Comparison of ENCODE assay signal across 26 cellular contexts in the genomic region with DNA sequence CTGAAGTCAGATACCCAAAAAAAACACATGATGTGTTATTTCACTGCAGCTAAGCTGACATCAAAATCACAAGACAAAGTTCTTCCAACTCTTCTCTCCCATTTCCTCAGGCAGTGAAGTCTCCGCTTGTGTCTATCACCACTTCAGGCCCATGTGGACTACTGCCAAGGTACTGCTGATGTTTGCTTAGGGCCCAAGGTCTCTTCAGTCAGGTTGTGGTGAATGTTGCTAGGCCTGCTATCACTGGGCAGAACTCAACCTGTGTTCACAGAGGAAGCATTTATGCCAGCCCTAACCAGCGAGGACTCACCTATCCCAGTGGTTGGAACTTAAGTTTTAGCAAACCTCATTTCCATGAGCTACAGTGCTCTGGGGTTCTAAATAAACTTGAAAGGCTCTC.
"Had no signal": no experiment of that assay in that cellular context is flagged by ENCODE, and none has a peak within 500 bp of the region (broad histone marks: within the 10 kb centered on the region; RNA-seq: fewer than 3 reads in every experiment).

No MANE protein-coding gene starts in this region.

- H3K4me3 ChIP-seq: stomach, suprapubic skin, testis, thoracic aorta, thyroid gland, tibial artery, tibial nerve, transverse colon, upper lobe of left lung, upper lobe of right lung, uterus, vagina had no signal

- H3K36me3 ChIP-seq: stomach, suprapubic skin, thoracic aorta, thyroid gland, tibial artery, tibial nerve, transverse colon, upper lobe of left lung, upper lobe of right lung, uterus, vagina had no signal

- DNase-seq: stimulated activated CD4-positive, alpha-beta T cell treated with anti-CD3 and anti-CD28 coated beads, Interleukin-2, amount 100 ng/mL, for 48 hours; stimulated activated CD4-positive, alpha-beta T cell treated with anti-CD3 and anti-CD28 coated beads, Interleukin-4, amount 100 ng/mL, for 1 hour; stimulated activated CD4-positive, alpha-beta T cell treated with anti-CD3 and anti-CD28 coated beads, Interleukin-4, amount 100 ng/mL, for 24 hours; stimulated activated CD4-positive, alpha-beta T cell treated with anti-CD3 and anti-CD28 coated beads, Interleukin-4, amount 100 ng/mL, for 4 hours; stimulated activated CD8-positive, alpha-beta memory T cell treated with anti-CD3 and anti-CD28 coated beads, Interleukin-4, amount 100 ng/mL, for 48 hours; stimulated activated naive B cell treated with anti-CD40 and anti-IgM and Interleukin-4, amounts not matched to agents 10 μg/mL and 1 μg/mL and 100 μg/mL, for 72 hours; stimulated activated naive CD4-positive, alpha-beta T cell; stimulated activated naive CD4-positive, alpha-beta T cell treated with Interleukin-2 at 50 U/mL for 16 hours; stimulated activated naive CD8-positive, alpha-beta T cell treated with anti-CD3 and anti-CD28 coated beads, Interleukin-15, amount 100 ng/mL, for 72 hours; stimulated activated naive CD8-positive, alpha-beta T cell treated with anti-CD3 and anti-CD28 coated beads, Interleukin-15, Interleukin-2, amounts not matched to agents 100 U/mL and 50 U/mL, for 24 hours; stomach; substantia nigra; testis; thyroid gland; tibial artery; transverse colon; upper lobe of left lung; upper lobe of right lung; uterus had no signal

- H3K27ac ChIP-seq: stomach, suprapubic skin, testis, thoracic aorta, thyroid gland, tibial artery, tibial nerve, transverse colon, upper lobe of left lung, upper lobe of right lung, uterus, vagina had no signal

- H3K27me3 ChIP-seq: stomach, suprapubic skin, testis, thyroid gland, tibial artery, tibial nerve, transverse colon, upper lobe of left lung, upper lobe of right lung, uterus, vagina had no signal

- H3K4me1 ChIP-seq: stomach, suprapubic skin, testis, thyroid gland, tibial artery, tibial nerve, transverse colon, upper lobe of left lung, upper lobe of right lung, uterus, vagina had no signal

- ATAC-seq: stimulated activated effector memory CD8-positive, alpha-beta T cell treated with anti-CD3 and anti-CD28 coated beads, Interleukin-12 subunit alpha, Interleukin-12 subunit beta, amount 100 ng/mL, for 72 hours; stimulated activated memory B cell treated with anti-CD40 and anti-IgM and Interleukin-4, amounts not matched to agents 10 μg/mL and 1 μg/mL and 100 μg/mL, for 72 hours; stimulated activated naive B cell treated with anti-CD40 and anti-IgM and Interleukin-4, amounts not matched to agents 10 μg/mL and 1 μg/mL and 100 μg/mL, for 72 hours; stimulated activated naive CD8-positive, alpha-beta T cell treated with anti-CD3 and anti-CD28 coated beads, Interleukin-15, amount 100 ng/mL, for 72 hours; stimulated activated naive CD8-positive, alpha-beta T cell treated with anti-CD3 and anti-CD28 coated beads, Interleukin-15, Interleukin-2, amounts not matched to agents 100 U/mL and 50 U/mL, for 24 hours; upper lobe of right lung had no signal

- H3K9me3 ChIP-seq: suprapubic skin, testis, thoracic aorta, thyroid gland, tibial artery, transverse colon, upper lobe of right lung, uterus, vagina had no signal

- FAIRE-seq: urothelium cell line had no signal
